Comparison of ENCODE assay signal across 8 cellular contexts in the genomic region with DNA sequence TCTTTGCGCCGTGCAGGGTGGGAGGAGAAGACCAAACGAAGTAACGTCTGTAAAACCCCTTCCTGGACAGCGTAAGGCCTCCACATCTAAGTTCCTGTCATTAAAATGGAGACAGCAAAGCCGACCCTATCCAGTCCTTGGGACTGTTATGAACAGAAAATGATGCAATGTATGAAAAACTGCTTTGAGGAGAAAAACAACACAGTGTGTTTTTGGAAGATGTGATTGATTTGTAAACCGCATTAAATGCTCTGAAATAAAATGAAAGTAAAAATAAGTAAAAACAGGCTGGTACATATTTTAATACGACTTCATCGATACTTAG. TPM values are rescaled to one million over a fixed set of nuclear protein-coding genes. Genes with fewer than 3 reads are reported as not detected.
DNase-seq lines count a peak whose midpoint lies in the region; ATAC-seq and TF ChIP-seq lines count a peak whose summit lies in the region.

No MANE protein-coding gene starts in this region.

- CTCF ChIA-PET in CD4-positive, alpha-beta T cell (lab: Charles Lee), result interaction anchor here (1.7 kb wide), 1 partner anchor 207 kb away, joined by 5 read pairs; no protein-coding TSS in a partner anchor

- peaks cover 15% of the 10 kb centered on the region; the same call in 1 of the 2 replicates for H4K20me1 ChIP-seq in MM.1S (ENCODE audit: insufficient read depth, low read length)

- H3K27me3 Mint-ChIP-seq in CD4-positive, alpha-beta T cell, result peaks cover 4% of the 10 kb centered on the region
- peaks cover 16% of the 10 kb centered on the region for H3K27me3 Mint-ChIP-seq in nephron (ENCODE audit: low read depth)

- peak overlapping the region; percentile 96 for H3K4me2 ChIP-seq in MM.1S (ENCODE audit: low read depth, low read length)

- H3K4me3 ChIP-seq in MM.1S (ENCODE audit: low read length) (peak overlapping the region; percentile 94), cardiac fibroblast (replicated peaks in 1 of 2; ENCODE audit: low read depth in 2 of 2, low read length in 2 of 2) (peak overlapping the region; percentile 89 to 98)

- DNase-seq in CD4-positive, alpha-beta T cell, result no peak
- DNase-seq in MM.1S (no peak), cardiac fibroblast (ENCODE audit: low read depth in 2 of 2) (no peak), glomerular visceral epithelial cell (ENCODE audit: extremely low spot score) (no peak), kidney glomerular epithelial cell (lab: John Stamatoyannopoulos, UW) (no peak)

- POLR2A ChIA-PET in CD4-positive, alpha-beta T cell (lab: Charles Lee), result interaction anchor here (2.1 to 3.5 kb wide), 2 partner anchors 18 to 176 kb away, joined by 7 to 26 read pairs; partner anchors contain the start of gene EVA1C

- no peak for ATAC-seq in CD4-positive, alpha-beta T cell (ENCODE audit: poor library complexity)
- ATAC-seq in GM19455 (IDR thresholded peaks at IDR 0.05; ENCODE audit: unreplicated experiment) (no peak), GM21367 (IDR thresholded peaks at IDR 0.05; ENCODE audit: unreplicated experiment) (no peak)

- H3K79me2 ChIP-seq in MM.1S (ENCODE audit: low read length), result peaks cover 35% of the 10 kb centered on the region

- 0 out of 2 replicates have a peak, but pooled peaks cover 3% of the 10 kb centered on the region for H3K36me3 ChIP-seq in MM.1S (replicated peaks; ENCODE audit: insufficient read depth, low read length)

- H3K27me3 ChIP-seq in CD4-positive, alpha-beta T cell (ENCODE audit: control insufficient read depth, insufficient read depth, low read length), result no peaks in the 10 kb centered on the region
- H3K27me3 ChIP-seq in MM.1S (replicated peaks; ENCODE audit: insufficient read depth, low read length), result no peaks in the 10 kb centered on the region

- H3K27ac Mint-ChIP-seq in CD4-positive, alpha-beta T cell, result peak overlapping the region; percentile 80
- H3K27ac Mint-ChIP-seq in nephron, result no peak overlapping the region

- peak overlapping the region; percentile 77 for H3K9ac ChIP-seq in MM.1S (ENCODE audit: low read length)

- H3K9me2 ChIP-seq in MM.1S (replicated peaks; ENCODE audit: insufficient read depth, low read length), result no peaks in the 10 kb centered on the region

- peaks cover 50% of the 10 kb centered on the region for H3K4me1 Mint-ChIP-seq in CD4-positive, alpha-beta T cell (ENCODE audit: low read depth)
- H3K4me1 Mint-ChIP-seq in nephron, result peaks cover 23% of the 10 kb centered on the region

- no peaks in the 10 kb centered on the region for H3K9me3 ChIP-seq in CD4-positive, alpha-beta T cell (ENCODE audit: control insufficient read depth, low read length)
- H3K9me3 ChIP-seq in MM.1S (replicated peaks; ENCODE audit: insufficient read depth, low read length), result no peaks in the 10 kb centered on the region

- H3K9me3 Mint-ChIP-seq in CD4-positive, alpha-beta T cell, result no peaks in the 10 kb centered on the region
- H3K9me3 Mint-ChIP-seq in nephron, result peaks cover 14% of the 10 kb centered on the region

- H3K36me3 Mint-ChIP-seq in CD4-positive, alpha-beta T cell (ENCODE audit: low read depth), result peaks cover 23% of the 10 kb centered on the region
- peaks cover 13% of the 10 kb centered on the region for H3K36me3 Mint-ChIP-seq in nephron (ENCODE audit: low read depth)

- H3K4me1 ChIP-seq in MM.1S (ENCODE audit: low read length), result peaks cover 14% of the 10 kb centered on the region

- intact Hi-C loops in CD4-positive, alpha-beta T cell (cut with DNase I, micrococcal nuclease), result loop anchor here in 1 of 2 experiments (1.0 to 10.0 kb wide), 8 partner anchors 18 to 1249 kb away; partner anchors contain the start of genes CFAP298, CRYZL1, GART and ITSN1

- peak overlapping the region; percentile 94 for H3K4me3 Mint-ChIP-seq in CD4-positive, alpha-beta T cell
- H3K4me3 Mint-ChIP-seq in nephron, result peak overlapping the region; percentile 74 to 94 (median 86)

- H3K27ac ChIP-seq in CD4-positive, alpha-beta T cell (ENCODE audit: low read depth, low read length), result peak overlapping the region; percentile 60
- peak overlapping the region; percentile 75; the same call in 1 of the 2 replicates for H3K27ac ChIP-seq in MM.1S (ENCODE audit: low read length)

- peaks cover 14% of the 10 kb centered on the region for H3F3A ChIP-seq in MM.1S (ENCODE audit: insufficient read depth, low read length)

- H2AFZ ChIP-seq in MM.1S (ENCODE audit: low read length), result peak overlapping the region; percentile 96

- no peak for TF ChIP-seq CTCF in CD4-positive, alpha-beta T cell (IDR thresholded peaks at IDR 0.05)
- TF ChIP-seq CTCF in MM.1S (IDR thresholded peaks at IDR 0.05; ENCODE audit: low read length), result no peak
- no peak for TF ChIP-seq CTCF in cardiac fibroblast (IDR thresholded peaks at IDR 0.05; ENCODE audit: low read depth, low read length)
- no peak for TF ChIP-seq CTCF in nephron (IDR thresholded peaks at IDR 0.05; ENCODE audit: unreplicated experiment in 3 of 3)

RNA-seq across cellular contexts. Expression of gene URB1, which starts 0.8 kb away (rescaled TPM):
- total RNA-seq in CD4-positive, alpha-beta T cell, result 1 to 10 TPM; 5.4 to 5.7 TPM

RNA-seq across cellular contexts. Expression of gene EVA1C, which starts 18.9 kb away (rescaled TPM):
- total RNA-seq in CD4-positive, alpha-beta T cell, result 10 to 100 TPM; 11.1 to 12.7 TPM
